Comparison of ENCODE assay signal across 8 cellular contexts in genomic region chr3:57007513-57008415, GRCh38. TPM values are rescaled to one million over a fixed set of nuclear protein-coding genes. Genes with fewer than 3 reads are reported as not detected.
DNase-seq lines count a peak whose midpoint lies in the region; ATAC-seq and TF ChIP-seq lines count a peak whose summit lies in the region.

No MANE protein-coding gene starts in this region.

- H3K27me3 Mint-ChIP-seq in activated CD4-positive, alpha-beta T cell treated with anti-CD3 and anti-CD28 coated beads, Interleukin-2, amount 10 ng/mL, durations not matched to agents 24 days and 14 days = peaks cover 7% of the 10 kb centered on the region

- POLR2A ChIA-PET in A673 (lab: Charles Lee; ENCODE audit: low non-redundant PET) = no interaction called here

- CTCF ChIA-PET in A673 (lab: Charles Lee) = interaction anchor here (0.5 kb wide), 1 partner anchor 189 kb away, joined by 3 read pairs; no protein-coding TSS in a partner anchor

- H3K36me3 Mint-ChIP-seq in activated CD4-positive, alpha-beta T cell treated with anti-CD3 and anti-CD28 coated beads, Interleukin-2, amount 10 ng/mL, durations not matched to agents 24 days and 14 days (ENCODE audit: low read depth) = no peaks in the 10 kb centered on the region

- intact Hi-C loops in activated CD4-positive, alpha-beta T cell treated with anti-CD3 and anti-CD28 coated beads, Interleukin-2, amount 10 ng/mL, durations not matched to agents 24 days and 14 days (cut with micrococcal nuclease) = no loop called here
- intact Hi-C loops in heart right ventricle (cut with DNase I) = loop anchor here in 4 of 10 donors (5.0 to 10.0 kb wide), 3 partner anchors 60 to 217 kb away; partner anchors contain the start of gene APPL1 (in 2 of the 4)
- intact Hi-C loops in A673 (cut with micrococcal nuclease; ENCODE audit: unreplicated experiment) = no loop called here

- H3K9me3 ChIP-seq in heart right ventricle (peaks cover 0 to 4% (median 0%) of the 10 kb centered on the region in 11 donors), A673 (ENCODE audit: low read depth, low read length, poor library complexity, severe bottlenecking) (no peaks in the 10 kb centered on the region)

- peaks cover 9% of the 10 kb centered on the region for H3K4me1 Mint-ChIP-seq in activated CD4-positive, alpha-beta T cell treated with anti-CD3 and anti-CD28 coated beads, Interleukin-2, amount 10 ng/mL, durations not matched to agents 24 days and 14 days

- H3K4me3 Mint-ChIP-seq in activated CD4-positive, alpha-beta T cell treated with anti-CD3 and anti-CD28 coated beads, Interleukin-2, amount 10 ng/mL, durations not matched to agents 24 days and 14 days = peak overlapping the region; percentile 63

- no peak overlapping the region for H3K4me3 ChIP-seq in HFF-Myc (replicated peaks; ENCODE audit: low read depth, low read length)
- H3K4me3 ChIP-seq in heart right ventricle = peak overlapping the region in 1 of 10 donors; percentile 14
- peak overlapping the region; percentile 26 for H3K4me3 ChIP-seq in retinal pigment epithelial cell (ENCODE audit: low read length)
- H3K4me3 ChIP-seq in A673 (ENCODE audit: low read depth, low read length, poor library complexity, severe bottlenecking) = no peak overlapping the region

- no peaks in the 10 kb centered on the region for H3K27me3 ChIP-seq in heart right ventricle
- H3K27me3 ChIP-seq in A673 (replicated peaks; ENCODE audit: insufficient read depth, low read depth, low read length, poor library complexity) = no peaks in the 10 kb centered on the region

- no peak for TF ChIP-seq CTCF in HFF-Myc (IDR thresholded peaks at IDR 0.05; ENCODE audit: low read depth, low read length, missing control alignments)
- no peak for TF ChIP-seq CTCF in heart right ventricle (IDR thresholded peaks at IDR 0.05)
- no peak for TF ChIP-seq CTCF in retinal pigment epithelial cell (conservative IDR thresholded peaks at IDR 0.05; ENCODE audit: low read depth, low read length)
- no peak for TF ChIP-seq CTCF in A673 (conservative IDR thresholded peaks at IDR 0.05; ENCODE audit: low read depth, low read length)

- BruUV-seq in A673 (replicated peaks; lab: Mats Ljungman, UMichigan) = no TSS peak

- H3K36me3 ChIP-seq in heart right ventricle (no peaks in the 10 kb centered on the region), A673 (ENCODE audit: insufficient read depth, low read length, poor library complexity, severe bottlenecking) (no peaks in the 10 kb centered on the region)

- peaks cover 4 to 31% (median 25%) of the 10 kb centered on the region in 9 donors for H3K4me1 ChIP-seq in heart right ventricle
- no peaks in the 10 kb centered on the region for H3K4me1 ChIP-seq in A673 (ENCODE audit: insufficient read depth, low read length, poor library complexity, severe bottlenecking)

- DNase-seq in HFF-Myc (ENCODE audit: extremely low read depth, low read depth) = peak; percentile 65
- peak; percentile 70 for DNase-seq in activated CD4-positive, alpha-beta T cell treated with anti-CD3 and anti-CD28 coated beads, Interleukin-2, amount 10 ng/mL, durations not matched to agents 24 days and 14 days
- DNase-seq in heart right ventricle = peak; percentile 43 to 51
- DNase-seq in retinal pigment epithelial cell (ENCODE audit: low read depth) = peak; percentile 80
- DNase-seq in A673 (ENCODE audit: low spot score) = no peak
- no peak for DNase-seq in COLO829 (ENCODE audit: low spot score)

- H3K27ac Mint-ChIP-seq in activated CD4-positive, alpha-beta T cell treated with anti-CD3 and anti-CD28 coated beads, Interleukin-2, amount 10 ng/mL, durations not matched to agents 24 days and 14 days = peak overlapping the region; percentile 2

- 38 to 41% methylated on average over 18 of the region's 18 CpGs for whole genome bisulfite sequencing in heart right ventricle, 2 donors

- H3K27ac ChIP-seq in heart right ventricle (peak overlapping the region in 8 of 10 donors; percentile 35 to 82 (median 68)), A673 (ENCODE audit: low read depth, low read length, poor library complexity, severe bottlenecking) (no peak overlapping the region)

- H3K9me3 Mint-ChIP-seq in activated CD4-positive, alpha-beta T cell treated with anti-CD3 and anti-CD28 coated beads, Interleukin-2, amount 10 ng/mL, durations not matched to agents 24 days and 14 days = no peaks in the 10 kb centered on the region

- ATAC-seq in heart right ventricle = peak; percentile 65 to 92 (median 86)
- ATAC-seq in GM19467 (IDR thresholded peaks at IDR 0.05; ENCODE audit: unreplicated experiment) = no peak
- ATAC-seq in GM19035 (IDR thresholded peaks at IDR 0.05; ENCODE audit: unreplicated experiment) = no peak

RNA-seq across cellular contexts. Expression of gene SPATA12, which starts 52.7 kb away (rescaled TPM):
- not detected in 2 replicates for total RNA-seq in activated CD4-positive, alpha-beta T cell treated with anti-CD3 and anti-CD28 coated beads, Interleukin-2, amount 10 ng/mL, durations not matched to agents 24 days and 14 days
- not detected for total RNA-seq in heart right ventricle
- not detected for polyA plus RNA-seq in heart right ventricle
- total RNA-seq in A673 (2021) = not detected in 2 replicates

Comparison
In these comparisons a context has a peak if more than half of its experiments do, and no peak if none do; other contexts are left out.
1. DNase-seq: peak in HFF-Myc (single experiment), activated CD4-positive, alpha-beta T cell treated with anti-CD3 and anti-CD28 coated beads, Interleukin-2, amount 10 ng/mL, durations not matched to agents 24 days and 14 days (single experiment), heart right ventricle (2 of 2) and retinal pigment epithelial cell (single experiment); none in A673 (single experiment) and COLO829 (single experiment).
2. ATAC-seq: peak in heart right ventricle (8 of 8); none in GM19467 (single experiment) and GM19035 (single experiment).